13 cellular contexts compared by ENCODE assay signal in the genomic region with DNA sequence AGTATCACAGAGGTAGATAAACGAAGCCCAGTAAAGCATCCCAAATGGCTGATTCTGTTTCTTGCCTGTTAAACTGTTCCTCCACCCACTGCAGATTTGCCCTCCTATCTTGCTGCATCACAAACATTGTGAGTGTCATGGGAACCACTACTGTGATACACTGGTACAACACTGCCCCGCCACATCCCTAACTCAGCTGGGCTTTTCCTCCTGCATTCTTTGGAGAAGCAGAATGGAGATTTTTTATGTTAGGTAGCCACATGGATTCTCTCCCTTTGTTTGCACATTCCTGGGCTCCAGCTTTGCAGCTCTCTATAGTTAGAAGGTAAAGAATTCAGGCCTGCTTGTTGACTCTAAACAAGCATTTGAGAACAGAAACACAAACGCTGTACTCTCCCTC.
DNase-seq lines count a peak whose midpoint lies in the region; ATAC-seq and TF ChIP-seq lines count a peak whose summit lies in the region.
"Had no signal": no experiment of that assay in that cellular context is flagged by ENCODE, and none has a peak within 500 bp of the region (broad histone marks: within the 10 kb centered on the region; RNA-seq: fewer than 3 reads in every experiment).

No MANE protein-coding gene starts in this region.

- no peak overlapping the region for H2BK5ac ChIP-seq in H9 (ENCODE audit: insufficient read length, low read length)

- H3K4ac ChIP-seq in H9 (ENCODE audit: low read depth, low read length), result no peak overlapping the region; the same call in 1 of the 2 replicates

- CTCF ChIA-PET in SK-N-SH (lab: Yijun Ruan, JAX), result interaction anchor here (0.7 to 1.7 kb wide), 5 partner anchors 9 to 95 kb away, joined by 3 to 4 read pairs (median 3); no protein-coding TSS in a partner anchor

- no peaks in the 10 kb centered on the region for H4K20me1 ChIP-seq in H9 (ENCODE audit: control insufficient read depth, insufficient read depth, insufficient read length)
- H4K20me1 ChIP-seq in SK-N-SH (ENCODE audit: insufficient read depth), result no peaks in the 10 kb centered on the region

- no peak for ATAC-seq in GM18498 (IDR thresholded peaks at IDR 0.05; ENCODE audit: unreplicated experiment)
- ATAC-seq in activated naive CD8-positive, alpha-beta T cell treated with anti-CD3 and anti-CD28 coated beads, Interleukin-2, amount 50 U/mL, for 24 hours, result no peak

- TF ChIP-seq CTCF in H9 (conservative IDR thresholded peaks at IDR 0.05) (no peak), SK-N-SH (IDR thresholded peaks at IDR 0.05) (no peak), GM10266 (IDR thresholded peaks at IDR 0.05; ENCODE audit: control insufficient read depth, insufficient read depth, low read depth, missing control alignments) (no peak)

- POLR2A ChIA-PET in SK-N-SH (lab: Yijun Ruan, JAX), result no interaction called here

- H4K8ac ChIP-seq in H9 (replicated peaks; ENCODE audit: insufficient read length, low read depth, low read length), result no peak overlapping the region

- H3K27ac Mint-ChIP-seq in H9, result peak overlapping the region; percentile 31 to 94 (median 74)
- no peak overlapping the region for H3K27ac Mint-ChIP-seq in activated naive CD8-positive, alpha-beta T cell treated with anti-CD3 and anti-CD28 coated beads, Interleukin-2, amount 50 U/mL, for 24 hours

- H2AFZ ChIP-seq in H9 (ENCODE audit: low read length) (no peak overlapping the region), SK-N-SH (ENCODE audit: low read depth) (no peak overlapping the region)

- no peak overlapping the region for H2BK15ac ChIP-seq in H9 (ENCODE audit: low read depth, low read length)

- H3F3A ChIP-seq in SK-N-SH (replicated peaks; ENCODE audit: insufficient read depth), result no peaks in the 10 kb centered on the region

- no peak overlapping the region for H2BK20ac ChIP-seq in H9 (ENCODE audit: low read depth, low read length, poor library complexity, severe bottlenecking)

- H2BK120ac ChIP-seq in H9 (ENCODE audit: low read depth, low read length, poor library complexity, severe bottlenecking), result no peak overlapping the region

- H3K79me1 ChIP-seq in H9 (ENCODE audit: insufficient read depth, low read depth, low read length, poor library complexity, severe bottlenecking), result no peaks in the 10 kb centered on the region

- peak; percentile 11; the same call in 1 of the 2 replicates for TF ChIP-seq RAD21 in SK-N-SH (IDR thresholded peaks at IDR 0.05; ENCODE audit: low read length)

- no peak for TF ChIP-seq EP300 in SK-N-SH (IDR thresholded peaks at IDR 0.05; ENCODE audit: borderline replicate concordance in 1 of 2, low read depth in 1 of 2, low read length in 1 of 2)

- H3K56ac ChIP-seq in H9 (ENCODE audit: insufficient read length, low read depth, low read length), result no peak overlapping the region

- H3K79me2 ChIP-seq in H9 (ENCODE audit: insufficient read depth, low read length), result no peaks in the 10 kb centered on the region
- H3K79me2 ChIP-seq in SK-N-SH (ENCODE audit: insufficient read depth), result peaks cover 13% of the 10 kb centered on the region

- peaks cover 47 to 56% of the 10 kb centered on the region in 2 experiments for H3K4me1 Mint-ChIP-seq in H9
- peaks cover 15% of the 10 kb centered on the region for H3K4me1 Mint-ChIP-seq in activated naive CD8-positive, alpha-beta T cell treated with anti-CD3 and anti-CD28 coated beads, Interleukin-2, amount 50 U/mL, for 24 hours

- H3K18ac ChIP-seq in H9 (ENCODE audit: insufficient read length, low read depth, low read length), result no peak overlapping the region

- no peak overlapping the region for H2BK12ac ChIP-seq in H9 (ENCODE audit: insufficient read length, low read depth, low read length)

- H3K36me3 ChIP-seq in SK-N-SH (replicated peaks in 1 of 2; ENCODE audit: control insufficient read depth in 1 of 2, insufficient read depth in 2 of 2, low read length in 1 of 2), result peaks cover 25 to 34% of the 10 kb centered on the region in 2 experiments

- H3K14ac ChIP-seq in H9 (ENCODE audit: insufficient read depth, low read length), result peak overlapping the region; percentile 82; the same call in 1 of the 2 replicates

- H3K9me2 ChIP-seq in SK-N-SH, result no peaks in the 10 kb centered on the region

- no peak overlapping the region for H2AK5ac ChIP-seq in H9 (ENCODE audit: insufficient read length, low read length)

- H3K23me2 ChIP-seq in H9 (ENCODE audit: insufficient read length, low read depth, low read length, poor library complexity, severe bottlenecking), result no peaks in the 10 kb centered on the region

- no peak overlapping the region for H4K5ac ChIP-seq in H9 (ENCODE audit: insufficient read length, low read depth, low read length)

- H3K9me3 Mint-ChIP-seq in H9, result no peaks in the 10 kb centered on the region
- H3K9me3 Mint-ChIP-seq in activated naive CD8-positive, alpha-beta T cell treated with anti-CD3 and anti-CD28 coated beads, Interleukin-2, amount 50 U/mL, for 24 hours, result no peaks in the 10 kb centered on the region

- H3K27ac ChIP-seq in H9 (ENCODE audit: insufficient read length, low read depth, low read length) (peak overlapping the region; percentile 68), SK-N-SH (ENCODE audit: low read depth in 2 of 2, low read length in 1 of 2) (peak overlapping the region; percentile 65 to 76)

- WGBS in H9 (ENCODE audit: extremely low coverage, insufficient read length, low lambda C conversion rate), result no CpG with 5 or more reads among the region's 3 CpGs
- 72% methylated on average over 3 of the region's 3 CpGs for WGBS in SK-N-SH (ENCODE audit: low lambda C conversion rate)

- peaks cover 4 to 15% (median 13%) of the 10 kb centered on the region in 3 experiments; a peak in 6 of 7 replicates for H3K36me3 Mint-ChIP-seq in H9 (ENCODE audit: insufficient read depth in 1 of 3, low read depth in 3 of 3)
- H3K36me3 Mint-ChIP-seq in activated naive CD8-positive, alpha-beta T cell treated with anti-CD3 and anti-CD28 coated beads, Interleukin-2, amount 50 U/mL, for 24 hours (ENCODE audit: low read depth), result peaks cover 15% of the 10 kb centered on the region

- no peak overlapping the region for H3K23ac ChIP-seq in H9 (ENCODE audit: insufficient read length, low read depth, low read length)

- H4K91ac ChIP-seq in H9 (ENCODE audit: insufficient read length, low read depth, low read length), result no peak overlapping the region

- H3K4me3 ChIP-seq in SK-N-SH (ENCODE audit: low read depth in 2 of 2, low read length in 1 of 2), result no peak overlapping the region
- H3K4me3 ChIP-seq: lung had no signal

- no peak overlapping the region for H3K9ac ChIP-seq in H9 (ENCODE audit: extremely low read depth, insufficient read length, low read length)
- no peak overlapping the region for H3K9ac ChIP-seq in SK-N-SH

- H3K27me3 ChIP-seq in H9 (ENCODE audit: insufficient read depth, low read length) (no peaks in the 10 kb centered on the region), SK-N-SH (ENCODE audit: insufficient read depth) (no peaks in the 10 kb centered on the region)

- H3K4me1 ChIP-seq in H9 (ENCODE audit: insufficient read depth, low read length) (peaks cover 11% of the 10 kb centered on the region), SK-N-SH (ENCODE audit: control insufficient read depth in 1 of 2, insufficient read depth in 2 of 2, low read depth in 1 of 2, low read length in 1 of 2) (peaks cover 17 to 28% of the 10 kb centered on the region in 2 experiments; a peak in 3 of 4 replicates)

- no peaks in the 10 kb centered on the region for H3K9me3 ChIP-seq in H9 (ENCODE audit: control insufficient read depth, low read depth, low read length)
- no peaks in the 10 kb centered on the region for H3K9me3 ChIP-seq in SK-N-SH

- H3K4me3 Mint-ChIP-seq in H9, result peak overlapping the region in 1 of 2 experiments; percentile 28; a peak in 1 of 5 replicates
- no peak overlapping the region for H3K4me3 Mint-ChIP-seq in activated naive CD8-positive, alpha-beta T cell treated with anti-CD3 and anti-CD28 coated beads, Interleukin-2, amount 50 U/mL, for 24 hours

- H3K4me2 ChIP-seq in H9 (ENCODE audit: insufficient read depth, insufficient read length, low read length), result no peak overlapping the region
- no peak overlapping the region for H3K4me2 ChIP-seq in SK-N-SH

- H3T11ph ChIP-seq in H9 (ENCODE audit: low read length), result no peak overlapping the region

- H3K27me3 Mint-ChIP-seq in H9 (ENCODE audit: low read depth), result no peaks in the 10 kb centered on the region
- no peaks in the 10 kb centered on the region for H3K27me3 Mint-ChIP-seq in activated naive CD8-positive, alpha-beta T cell treated with anti-CD3 and anti-CD28 coated beads, Interleukin-2, amount 50 U/mL, for 24 hours

- DNase-seq in H9, result peak; percentile 81
- DNase-seq in SK-N-SH, result peak; percentile 67
- DNase-seq in fibroblast of peridontal ligament (ENCODE audit: extremely low read depth), result peak; percentile 71
- DNase-seq in pons (ENCODE audit: low spot score), result peak; percentile 51
- no peak for DNase-seq in activated naive CD8-positive, alpha-beta T cell treated with anti-CD3 and anti-CD28 coated beads, Interleukin-2, amount 50 U/mL, for 24 hours
- no peak for DNase-seq in activated CD4-positive, alpha-beta T cell treated with anti-CD3 and anti-CD28 coated beads for 48 hours
- no peak for DNase-seq in GM10266 (ENCODE audit: extremely low spot score)
- DNase-seq: activated CD4-positive, alpha-beta T cell treated with anti-CD3 and anti-CD28 coated beads for 1 hour; activated naive CD4-positive, alpha-beta T cell treated with Interleukin-2 at 50 U/mL for 16 hours; NCI-H2081; SIG-M5 had no signal

TF ChIP-seq in SK-N-SH, 30 proteins besides CTCF, POLR2A, EP300 and RAD21 (continues in another document):
- TF ChIP-seq, protein P1, sequence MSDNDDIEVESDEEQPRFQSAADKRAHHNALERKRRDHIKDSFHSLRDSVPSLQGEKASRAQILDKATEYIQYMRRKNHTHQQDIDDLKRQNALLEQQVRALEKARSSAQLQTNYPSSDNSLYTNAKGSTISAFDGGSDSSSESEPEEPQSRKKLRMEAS (IDR thresholded peaks at IDR 0.05; ENCODE audit: low read depth), result no peak
- TF ChIP-seq FOXM1 (IDR thresholded peaks at IDR 0.05; ENCODE audit: low read depth) (no peak), MXI1 (IDR thresholded peaks at IDR 0.05; ENCODE audit: low read depth, low read length) (0 out of 2 replicates have a peak, but pooled peaks have one; percentile 22), MEF2A (IDR thresholded peaks at IDR 0.05; ENCODE audit: borderline replicate concordance, low read depth) (no peak), NFIC (IDR thresholded peaks at IDR 0.05; ENCODE audit: borderline replicate concordance) (no peak), GABPA (IDR thresholded peaks at IDR 0.05; ENCODE audit: low read depth) (no peak), FOSL2 (IDR thresholded peaks at IDR 0.05; ENCODE audit: borderline replicate concordance, low read depth) (no peak)
- TF ChIP-seq, protein P2, sequence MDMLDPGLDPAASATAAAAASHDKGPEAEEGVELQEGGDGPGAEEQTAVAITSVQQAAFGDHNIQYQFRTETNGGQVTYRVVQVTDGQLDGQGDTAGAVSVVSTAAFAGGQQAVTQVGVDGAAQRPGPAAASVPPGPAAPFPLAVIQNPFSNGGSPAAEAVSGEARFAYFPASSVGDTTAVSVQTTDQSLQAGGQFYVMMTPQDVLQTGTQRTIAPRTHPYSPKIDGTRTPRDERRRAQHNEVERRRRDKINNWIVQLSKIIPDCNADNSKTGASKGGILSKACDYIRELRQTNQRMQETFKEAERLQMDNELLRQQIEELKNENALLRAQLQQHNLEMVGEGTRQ (IDR thresholded peaks at IDR 0.05; ENCODE audit: borderline replicate concordance, low read depth, low read length), result no peak

Comparison
In these comparisons a context has a peak if more than half of its experiments do, and no peak if none do; other contexts are left out.
1. DNase-seq: peak in H9 (single experiment), SK-N-SH (single experiment), fibroblast of peridontal ligament (single experiment) and pons (single experiment); none in activated naive CD8-positive, alpha-beta T cell treated with anti-CD3 and anti-CD28 coated beads, Interleukin-2, amount 50 U/mL, for 24 hours (single experiment), activated CD4-positive, alpha-beta T cell treated with anti-CD3 and anti-CD28 coated beads for 48 hours (single experiment) and GM10266 (single experiment).